ENCODE assay signal across 8 cellular contexts in genomic region chr1:16386454-16387113, GRCh38. TPM values are rescaled to one million over a fixed set of nuclear protein-coding genes. Genes with fewer than 3 reads are reported as not detected.
A peak's percentile ranks its signal among the peaks of the same experiment; 100 is the strongest.
DNase-seq lines count a peak whose midpoint lies in the region; ATAC-seq, FAIRE-seq and TF ChIP-seq lines count a peak whose summit lies in the region.

No MANE protein-coding gene starts in this region.

- H3K36me3 Mint-ChIP-seq in activated naive CD4-positive, alpha-beta T cell treated with anti-CD3 and anti-CD28 coated beads, Interleukin-2, amount 10 ng/mL, durations not matched to agents 7 days and 5 days, result peaks cover 24% of the 10 kb centered on the region

- WGBS in right cardiac atrium, result 44% methylated on average over 5 of the region's 5 CpGs
- WGBS in stomach, 5 donors, result 52 to 68% (median 59%) methylated on average over 5 of the region's 5 CpGs

- CTCF ChIA-PET in activated naive CD4-positive, alpha-beta T cell treated with anti-CD3 and anti-CD28 coated beads, Interleukin-2, amount 10 ng/mL, durations not matched to agents 7 days and 5 days (lab: Charles Lee), result interaction anchor here (0.5 to 1.7 kb wide), 3 partner anchors 22 to 54 kb away, joined by 3 to 5 read pairs (median 3); partner anchors contain the start of gene NECAP2

- no peaks in the 10 kb centered on the region for H3K27me3 Mint-ChIP-seq in activated naive CD4-positive, alpha-beta T cell treated with anti-CD3 and anti-CD28 coated beads, Interleukin-2, amount 10 ng/mL, durations not matched to agents 7 days and 5 days

- intact Hi-C loops in right cardiac atrium (cut with DNase I), result no loop called here
- intact Hi-C loops in stomach (cut with DNase I; ENCODE audit: low total_unique reads), result no loop called here

- no peak for TF ChIP-seq POLR2A in stomach (IDR thresholded peaks at IDR 0.05)

- peak; percentile 66 to 71 for ATAC-seq in right cardiac atrium
- ATAC-seq in GM18870 (IDR thresholded peaks at IDR 0.05; ENCODE audit: unreplicated experiment), result no peak

- no peak for TF ChIP-seq EP300 in stomach (IDR thresholded peaks at IDR 0.05)

- H3K4me1 Mint-ChIP-seq in activated naive CD4-positive, alpha-beta T cell treated with anti-CD3 and anti-CD28 coated beads, Interleukin-2, amount 10 ng/mL, durations not matched to agents 7 days and 5 days, result peaks cover 64% of the 10 kb centered on the region

- H3K4me1 ChIP-seq in adipocyte (ENCODE audit: control insufficient read depth, insufficient read depth, low read length) (peaks cover 32% of the 10 kb centered on the region), right cardiac atrium (ENCODE audit: control insufficient read depth, insufficient read depth, low read length) (peaks cover 30% of the 10 kb centered on the region), stomach (peaks cover 50 to 79% (median 67%) of the 10 kb centered on the region in 4 donors)

- DNase-seq in activated naive CD4-positive, alpha-beta T cell treated with anti-CD3 and anti-CD28 coated beads, Interleukin-2, amount 10 ng/mL, durations not matched to agents 7 days and 5 days, result no peak
- no peak for DNase-seq in activated naive CD4-positive, alpha-beta T cell (lab: John Stamatoyannopoulos, UW)
- DNase-seq in adipocyte (ENCODE audit: low read depth) (peak; percentile 92), right cardiac atrium (peak in 1 of 3 donors; percentile 42), stomach (no peak), cortex of kidney (lab: John Stamatoyannopoulos, UW) (no peak), GM19239 (ENCODE audit: insufficient read length, low spot score) (no peak)

- FAIRE-seq in GM19239 (lab: Jason Lieb, UNC), result no peak

- H3K36me3 ChIP-seq in adipocyte (ENCODE audit: control insufficient read depth, insufficient read depth, low read length, severe bottlenecking), result no peaks in the 10 kb centered on the region
- no peaks in the 10 kb centered on the region for H3K36me3 ChIP-seq in stomach

- no peaks in the 10 kb centered on the region for H3K9me3 Mint-ChIP-seq in activated naive CD4-positive, alpha-beta T cell treated with anti-CD3 and anti-CD28 coated beads, Interleukin-2, amount 10 ng/mL, durations not matched to agents 7 days and 5 days

- peak overlapping the region; percentile 10 for H3K4me3 Mint-ChIP-seq in activated naive CD4-positive, alpha-beta T cell treated with anti-CD3 and anti-CD28 coated beads, Interleukin-2, amount 10 ng/mL, durations not matched to agents 7 days and 5 days

- H3K27me3 ChIP-seq in adipocyte (replicated peaks; ENCODE audit: control insufficient read depth, insufficient read depth, low read length), result no peaks in the 10 kb centered on the region
- no peaks in the 10 kb centered on the region for H3K27me3 ChIP-seq in right cardiac atrium (ENCODE audit: control insufficient read depth, insufficient read depth)
- no peaks in the 10 kb centered on the region for H3K27me3 ChIP-seq in stomach

- peak overlapping the region; percentile 81 for H3K27ac Mint-ChIP-seq in activated naive CD4-positive, alpha-beta T cell treated with anti-CD3 and anti-CD28 coated beads, Interleukin-2, amount 10 ng/mL, durations not matched to agents 7 days and 5 days

- peak overlapping the region; percentile 77 for H3K4me3 ChIP-seq in adipocyte (ENCODE audit: low read length)
- H3K4me3 ChIP-seq in right cardiac atrium (ENCODE audit: low read length), result peak overlapping the region; percentile 2
- H3K4me3 ChIP-seq in stomach, result peak overlapping the region in 3 of 4 donors; percentile 25 to 40 (median 32)

- H3K9ac ChIP-seq in adipocyte (ENCODE audit: low read length), result peak overlapping the region; percentile 62

- H3K9me3 ChIP-seq in adipocyte (ENCODE audit: control insufficient read depth, low read length) (no peaks in the 10 kb centered on the region), right cardiac atrium (ENCODE audit: control insufficient read depth, low read length) (no peaks in the 10 kb centered on the region), stomach (no peaks in the 10 kb centered on the region)

- H3K27ac ChIP-seq in right cardiac atrium (ENCODE audit: low read length) (peak overlapping the region; percentile 92), stomach (peak overlapping the region in 4 of 5 donors; percentile 26 to 80 (median 68))

- no peak for TF ChIP-seq CTCF in stomach (IDR thresholded peaks at IDR 0.05)

RNA-seq across cellular contexts. Expression of gene SZRD1, which starts 19.5 kb away (rescaled TPM):
- 100 to 1,000 TPM; 106 to 132 (median 109) TPM for total RNA-seq in right cardiac atrium
- polyA plus RNA-seq in right cardiac atrium, result 70.7 TPM
- 10 to 100 TPM; 15.8 to 86.6 (median 44.3) TPM for total RNA-seq in stomach
- 10 to 100 TPM; 41.9 to 66.9 (median 57.1) TPM for polyA plus RNA-seq in stomach

RNA-seq across cellular contexts. Expression of gene FBXO42, which starts 34.3 kb away (rescaled TPM):
- total RNA-seq in right cardiac atrium (10 to 100 TPM; 15.7 to 18.1 (median 16.4) TPM), stomach (10 to 100 TPM; 11.1 to 35.4 (median 18.7) TPM)
- polyA plus RNA-seq in right cardiac atrium (16.5 TPM), stomach (1 to 10 TPM; 4.3 to 9.7 (median 6.9) TPM)

RNA-seq across cellular contexts. Expression of gene SPATA21, which starts 50.6 kb away (rescaled TPM):
- total RNA-seq in right cardiac atrium, result not detected
- polyA plus RNA-seq in right cardiac atrium, result 0.23 TPM
- total RNA-seq in stomach, result not detected
- under 1 TPM; 0.25 to 0.31 (median 0.30) TPM for polyA plus RNA-seq in stomach

RNA-seq across cellular contexts. Expression of gene NECAP2, which starts 53.9 kb away (rescaled TPM):
- total RNA-seq in right cardiac atrium (10 to 100 TPM; 14.1 to 19.0 (median 18.1) TPM), stomach (10 to 100 TPM; 25.5 to 78.1 (median 43.1) TPM)
- polyA plus RNA-seq in right cardiac atrium (14.6 TPM), stomach (10 to 100 TPM; 26.0 to 45.1 (median 36.6) TPM)

Comparison
In these comparisons a context has a peak if more than half of its experiments do, and no peak if none do; other contexts are left out.
1. H3K4me3 ChIP-seq: peak in every context shown above with its lines; median percentile 77 in adipocyte; 32 in stomach; 2 in right cardiac atrium.